In genomic region chr14:21104448-21105060, GRCh38 we compare ENCODE assay signal across 8 cellular contexts.
DNase-seq lines count a peak whose midpoint lies in the region; ATAC-seq and TF ChIP-seq lines count a peak whose summit lies in the region.

No MANE protein-coding gene starts in this region.

- DNase-seq in HL-60 (ENCODE audit: low read depth in 1 of 2, low spot score in 1 of 2) (peak in 1 of 2 experiments; percentile 76), NCI-H774 (lab: John Stamatoyannopoulos, UW) (peak; percentile 78), epithelial cell of esophagus (ENCODE audit: low read depth) (peak; percentile 88), middle frontal gyrus (ENCODE audit: extremely low spot score, low spot score) (peak; percentile 66)
- peak; percentile 80 for DNase-seq in activated CD8-positive, alpha-beta memory T cell treated with anti-CD3 and anti-CD28 coated beads, Interleukin-2, amount 50 U/mL, for 48 hours
- DNase-seq in stimulated activated CD8-positive, alpha-beta memory T cell treated with anti-CD3 and anti-CD28 coated beads, Interleukin-4, amount 100 ng/mL, for 24 hours (ENCODE audit: low read depth) = peak; percentile 31

- H3K36me3 ChIP-seq in BLaER1 = no peaks in the 10 kb centered on the region

- peak overlapping the region; percentile 83 for H3K4me2 ChIP-seq in BLaER1

- H3K4me1 ChIP-seq in BLaER1 = peaks cover 50% of the 10 kb centered on the region

- peak; percentile 41 for ATAC-seq in GM19328 (IDR thresholded peaks at IDR 0.05; ENCODE audit: unreplicated experiment)

- no peaks in the 10 kb centered on the region for H4K20me1 ChIP-seq in BLaER1

- no peaks in the 10 kb centered on the region for H3K27me3 ChIP-seq in BLaER1
- no peaks in the 10 kb centered on the region for H3K27me3 ChIP-seq in HL-60 (ENCODE audit: insufficient read depth, poor library complexity, severe bottlenecking)

- H3K27ac ChIP-seq in BLaER1 = peak overlapping the region; percentile 100
- H3K27ac ChIP-seq in HL-60 (replicated peaks) = peak overlapping the region; percentile 100

- peak overlapping the region; percentile 99 for H3K9ac ChIP-seq in BLaER1

- no peaks in the 10 kb centered on the region for H3K9me3 ChIP-seq in BLaER1

- TF ChIP-seq CTCF in HL-60 (IDR thresholded peaks at IDR 0.05; ENCODE audit: insufficient read depth, low read length) (peak; percentile 88), epithelial cell of esophagus (IDR thresholded peaks at IDR 0.05; ENCODE audit: insufficient read depth, low read depth, low read length, missing control alignments) (peak; percentile 99)

- H3K4me3 ChIP-seq in BLaER1 (peak overlapping the region; percentile 87), HL-60 (replicated peaks; ENCODE audit: insufficient read depth, low read length) (peak overlapping the region; percentile 73), epithelial cell of esophagus (ENCODE audit: low read length) (peak overlapping the region; percentile 75)
